ENCODE assay signal across 13 cellular contexts in the genomic region with DNA sequence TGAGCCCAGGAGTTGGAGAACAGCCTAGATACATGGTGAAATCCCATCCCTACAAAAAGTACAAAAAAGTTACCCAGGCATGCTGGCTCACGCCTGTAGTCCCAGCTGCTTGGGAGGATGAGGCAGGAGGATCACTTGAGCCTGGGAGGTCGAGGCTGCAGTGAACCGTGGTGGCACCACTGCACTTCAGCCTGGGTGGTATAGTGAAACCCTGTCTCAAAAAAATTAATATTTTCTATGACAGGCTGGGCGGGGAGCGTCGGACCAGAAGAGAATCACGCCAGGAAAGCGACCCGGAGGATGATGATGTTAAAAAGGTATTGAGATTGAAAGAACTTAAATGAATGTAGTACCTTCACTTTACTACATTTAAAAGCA. TPM values are rescaled to one million over a fixed set of nuclear protein-coding genes. Genes with fewer than 3 reads are reported as not detected.
DNase-seq lines count a peak whose midpoint lies in the region; ATAC-seq and TF ChIP-seq lines count a peak whose summit lies in the region.
"Had no signal": no experiment of that assay in that cellular context is flagged by ENCODE, and none has a peak within 500 bp of the region (broad histone marks: within the 10 kb centered on the region; RNA-seq: fewer than 3 reads in every experiment).

No MANE protein-coding gene starts in this region.

- H3K27me3 ChIP-seq in tibial nerve, result no peaks in the 10 kb centered on the region
- H3K27me3 ChIP-seq: pancreas had no signal

- H3K4me2 ChIP-seq in OCI-LY7 (ENCODE audit: low read length), result peak overlapping the region; percentile 74; the same call in 1 of the 2 replicates

- TF ChIP-seq CTCF in OCI-LY7 (conservative IDR thresholded peaks at IDR 0.05; ENCODE audit: low read length) (no peak), osteocyte (IDR thresholded peaks at IDR 0.05) (no peak), tibial nerve (IDR thresholded peaks at IDR 0.05) (no peak)

- H3K36me3 ChIP-seq in OCI-LY7 (ENCODE audit: insufficient read depth, low read length), result peaks cover 70% of the 10 kb centered on the region
- peaks cover 10 to 52% (median 19%) of the 10 kb centered on the region in 3 donors for H3K36me3 ChIP-seq in tibial nerve

- CTCF ChIA-PET in activated CD4-positive, alpha-beta T cell treated with anti-CD3 and anti-CD28 coated beads for 36 hours (lab: Charles Lee), result no interaction called here
- CTCF ChIA-PET in OCI-LY7 (lab: Charles Lee; ENCODE audit: unreplicated experiment), result no interaction called here

- 91 to 92% methylated on average over 9 of the region's 9 CpGs for WGBS in tibial nerve, 2 donors

- ATAC-seq in activated CD4-positive, alpha-beta T cell treated with anti-CD3 and anti-CD28 coated beads for 36 hours, result no peak
- ATAC-seq in central memory CD8-positive, alpha-beta T cell (replicated peaks; ENCODE audit: extremely low read depth, poor library complexity, severe bottlenecking), result no peak
- no peak for ATAC-seq in GM19397 (IDR thresholded peaks at IDR 0.05; ENCODE audit: unreplicated experiment)
- ATAC-seq: pancreas had no signal

- H3K4me1 ChIP-seq in OCI-LY7 (ENCODE audit: insufficient read depth, low read length, poor library complexity, severe bottlenecking) (peaks cover 27% of the 10 kb centered on the region), tibial nerve (peaks cover 0 to 40% (median 11%) of the 10 kb centered on the region in 4 donors)

- H2AFZ ChIP-seq in OCI-LY7 (ENCODE audit: low read length), result no peak overlapping the region

- BruUV-seq in OCI-LY7 (replicated peaks; lab: Mats Ljungman, UMichigan), result no TSS peak

- TF ChIP-seq EP300 in tibial nerve (IDR thresholded peaks at IDR 0.05), result no peak

- H4K20me1 ChIP-seq in OCI-LY7 (ENCODE audit: insufficient read depth, low read length), result peaks cover 23% of the 10 kb centered on the region

- intact Hi-C loops in activated CD4-positive, alpha-beta T cell treated with anti-CD3 and anti-CD28 coated beads for 36 hours (cut with DNase I, micrococcal nuclease), result no loop called here
- intact Hi-C loops in OCI-LY7 (cut with micrococcal nuclease; ENCODE audit: unreplicated experiment), result loop anchor here (10.0 kb wide), 1 partner anchor 1052 kb away; no protein-coding TSS in a partner anchor

- H3K36me3 Mint-ChIP-seq in activated CD4-positive, alpha-beta T cell treated with anti-CD3 and anti-CD28 coated beads for 36 hours (ENCODE audit: low read depth), result peaks cover 46% of the 10 kb centered on the region
- H3K36me3 Mint-ChIP-seq in central memory CD8-positive, alpha-beta T cell (ENCODE audit: insufficient read depth), result peaks cover 57% of the 10 kb centered on the region
- H3K36me3 Mint-ChIP-seq in osteocyte (ENCODE audit: unreplicated experiment), result peaks cover 32% of the 10 kb centered on the region

- H3K27ac ChIP-seq in OCI-LY7 (ENCODE audit: low read depth, low read length, poor library complexity, severe bottlenecking) (no peak overlapping the region), tibial nerve (no peak overlapping the region)
- H3K27ac ChIP-seq: pancreas had no signal

- POLR2A ChIA-PET in activated CD4-positive, alpha-beta T cell treated with anti-CD3 and anti-CD28 coated beads for 36 hours (lab: Charles Lee), result interaction anchor here (1.1 kb wide), 1 partner anchor 50 kb away, joined by 4 read pairs; no protein-coding TSS in a partner anchor
- POLR2A ChIA-PET in OCI-LY7 (lab: Charles Lee), result interaction anchor here (0.9 to 1.3 kb wide), 3 partner anchors 9 to 25 kb away, joined by 3 to 10 read pairs (median 4); no protein-coding TSS in a partner anchor

- no peak for TF ChIP-seq POLR2A in tibial nerve (IDR thresholded peaks at IDR 0.05)

- peak overlapping the region; percentile 96 for H3K4me3 Mint-ChIP-seq in activated CD4-positive, alpha-beta T cell treated with anti-CD3 and anti-CD28 coated beads for 36 hours
- H3K4me3 Mint-ChIP-seq in central memory CD8-positive, alpha-beta T cell, result no peak overlapping the region
- peak overlapping the region; percentile 26 for H3K4me3 Mint-ChIP-seq in osteocyte (ENCODE audit: unreplicated experiment)

- peak overlapping the region; percentile 80 for H3K27ac Mint-ChIP-seq in activated CD4-positive, alpha-beta T cell treated with anti-CD3 and anti-CD28 coated beads for 36 hours
- H3K27ac Mint-ChIP-seq in central memory CD8-positive, alpha-beta T cell (ENCODE audit: low read depth), result peak overlapping the region; percentile 96
- H3K27ac Mint-ChIP-seq in osteocyte (ENCODE audit: unreplicated experiment), result no peak overlapping the region

- H3K4me1 Mint-ChIP-seq in activated CD4-positive, alpha-beta T cell treated with anti-CD3 and anti-CD28 coated beads for 36 hours, result peaks cover 35% of the 10 kb centered on the region
- peaks cover 25% of the 10 kb centered on the region for H3K4me1 Mint-ChIP-seq in central memory CD8-positive, alpha-beta T cell
- H3K4me1 Mint-ChIP-seq in osteocyte (ENCODE audit: unreplicated experiment), result peaks cover 22% of the 10 kb centered on the region

- H3K27me3 Mint-ChIP-seq in activated CD4-positive, alpha-beta T cell treated with anti-CD3 and anti-CD28 coated beads for 36 hours, result no peaks in the 10 kb centered on the region
- no peaks in the 10 kb centered on the region for H3K27me3 Mint-ChIP-seq in central memory CD8-positive, alpha-beta T cell
- H3K27me3 Mint-ChIP-seq in osteocyte (ENCODE audit: unreplicated experiment), result no peaks in the 10 kb centered on the region

- H3K9me3 Mint-ChIP-seq in activated CD4-positive, alpha-beta T cell treated with anti-CD3 and anti-CD28 coated beads for 36 hours (ENCODE audit: low read depth), result no peaks in the 10 kb centered on the region
- no peaks in the 10 kb centered on the region for H3K9me3 Mint-ChIP-seq in central memory CD8-positive, alpha-beta T cell
- H3K9me3 Mint-ChIP-seq in osteocyte (ENCODE audit: unreplicated experiment), result no peaks in the 10 kb centered on the region

- H3K4me3 ChIP-seq in OCI-LY7 (ENCODE audit: low read depth, low read length, poor library complexity, severe bottlenecking) (peak overlapping the region; percentile 98), tibial nerve (no peak overlapping the region)

- H3K9me3 ChIP-seq in OCI-LY7 (ENCODE audit: low read length), result no peaks in the 10 kb centered on the region
- no peaks in the 10 kb centered on the region for H3K9me3 ChIP-seq in tibial nerve
- H3K9me3 ChIP-seq: pancreas had no signal

- DNase-seq in activated CD4-positive, alpha-beta T cell treated with anti-CD3 and anti-CD28 coated beads for 36 hours, result no peak
- no peak for DNase-seq in activated CD4-positive, alpha-beta T cell treated with anti-CD3 and anti-CD28 coated beads, Interleukin-2, amount 50 U/mL, for 48 hours
- DNase-seq in OCI-LY7 (ENCODE audit: low spot score), result no peak
- DNase-seq in central memory CD8-positive, alpha-beta T cell (ENCODE audit: low spot score in 2 of 2), result no peak
- no peak for DNase-seq in osteocyte (ENCODE audit: extremely low spot score, unreplicated experiment)
- no peak for DNase-seq in tibial nerve (ENCODE audit: low spot score in 2 of 2)
- DNase-seq in NK-92 (lab: John Stamatoyannopoulos, UW; ENCODE audit: unreplicated experiment), result no peak
- DNase-seq: amniotic stem cell; effector CD8-positive, alpha-beta T cell; MV-4-11; pancreas; stimulated activated CD4-positive, alpha-beta T cell treated with anti-CD3 and anti-CD28 coated beads, Interleukin-2, amount 100 ng/mL, for 24 hours had no signal

- no peaks in the 10 kb centered on the region for H3K9me2 ChIP-seq in OCI-LY7 (ENCODE audit: insufficient read depth, low read length)

- H3K79me2 ChIP-seq in OCI-LY7 (ENCODE audit: insufficient read depth, low read depth, low read length), result peaks cover 61% of the 10 kb centered on the region

RNA-seq across cellular contexts. Expression of a gene that starts 2.1 kb away (rescaled TPM):
- 10 to 100 TPM; 87.8 to 98.3 TPM for total RNA-seq in activated CD4-positive, alpha-beta T cell treated with anti-CD3 and anti-CD28 coated beads for 36 hours
- total RNA-seq in OCI-LY7 (2014; rRNA removed; shearing (Covaris generic)), result 93.5 and 137 TPM in 2 replicates
- 187 and 214 TPM in 2 replicates for total RNA-seq in OCI-LY7 (2022)
- 53.0 and 66.1 TPM in 2 replicates for total RNA-seq in osteocyte
- 10 to 100 TPM; 38.2 to 40.2 (median 38.7) TPM for total RNA-seq in tibial nerve

RNA-seq across cellular contexts. Expression of a gene that starts 7.0 kb away (rescaled TPM):
- 10 to 100 TPM; 18.0 to 21.5 TPM for total RNA-seq in activated CD4-positive, alpha-beta T cell treated with anti-CD3 and anti-CD28 coated beads for 36 hours
- 21.0 and 30.3 TPM in 2 replicates for total RNA-seq in OCI-LY7 (2014; rRNA removed; shearing (Covaris generic))
- total RNA-seq in OCI-LY7 (2022) (27.2 and 30.7 TPM in 2 replicates), osteocyte (29.7 and 29.8 TPM in 2 replicates), tibial nerve (10 to 100 TPM; 16.1 to 22.9 (median 21.6) TPM)

RNA-seq across cellular contexts. Expression of a gene that starts 56.6 kb away (rescaled TPM):
- 10 to 100 TPM; 18.2 to 22.2 TPM for total RNA-seq in activated CD4-positive, alpha-beta T cell treated with anti-CD3 and anti-CD28 coated beads for 36 hours
- total RNA-seq in OCI-LY7 (2014; rRNA removed; shearing (Covaris generic)), result 16.9 and 20.2 TPM in 2 replicates
- total RNA-seq in OCI-LY7 (2022), result 28.3 and 34.4 TPM in 2 replicates
- total RNA-seq in osteocyte, result 21.4 and 22.5 TPM in 2 replicates
- total RNA-seq in tibial nerve, result 10 to 100 TPM; 14.7 to 22.2 (median 16.3) TPM
